Comparison of ENCODE assay signal across 9 cellular contexts in genomic region chr4:108166038-108166437, GRCh38. TPM values are rescaled to one million over a fixed set of nuclear protein-coding genes. Genes with fewer than 3 reads are reported as not detected.
DNase-seq lines count a peak whose midpoint lies in the region; ATAC-seq and TF ChIP-seq lines count a peak whose summit lies in the region.
"Had no signal": no experiment of that assay in that cellular context is flagged by ENCODE, and none has a peak within 500 bp of the region (broad histone marks: within the 10 kb centered on the region; RNA-seq: fewer than 3 reads in every experiment).

No MANE protein-coding gene starts in this region.

- CTCF ChIA-PET in activated CD4-positive, alpha-beta T cell treated with anti-CD3 and anti-CD28 coated beads, Interleukin-2, amount 10 ng/mL, durations not matched to agents 7 days and 5 days (lab: Charles Lee), result no interaction called here

- peak; percentile 83 for DNase-seq in activated CD4-positive, alpha-beta T cell treated with anti-CD3 and anti-CD28 coated beads, Interleukin-2, amount 10 ng/mL, durations not matched to agents 7 days and 5 days
- DNase-seq in epithelial cell of proximal tubule (ENCODE audit: low read depth) (no peak), cerebellar nuclear complex (lab: John Stamatoyannopoulos, UW) (no peak), NCI-H1048 (lab: John Stamatoyannopoulos, UW) (no peak)
- peak; percentile 27 to 31 for DNase-seq in stimulated activated CD4-positive, alpha-beta T cell treated with anti-CD3 and anti-CD28 coated beads, Interleukin-2, amount 100 ng/mL, for 48 hours

- peak overlapping the region; percentile 77 for H3K4me3 ChIP-seq in HUES64 (ENCODE audit: low read length)
- peak overlapping the region; percentile 68 for H3K4me3 ChIP-seq in epithelial cell of proximal tubule (ENCODE audit: low read depth, low read length)

- peak overlapping the region; percentile 90 for H3K27ac Mint-ChIP-seq in activated CD4-positive, alpha-beta T cell treated with anti-CD3 and anti-CD28 coated beads, Interleukin-2, amount 10 ng/mL, durations not matched to agents 7 days and 5 days

- no peak for TF ChIP-seq CTCF in epithelial cell of proximal tubule (conservative IDR thresholded peaks at IDR 0.05; ENCODE audit: low read depth, low read length)

- ATAC-seq in HG02642 (IDR thresholded peaks at IDR 0.05; ENCODE audit: poor library complexity, unreplicated experiment) (no peak), HG03280 (IDR thresholded peaks at IDR 0.05; ENCODE audit: unreplicated experiment) (no peak)

- H3K4me1 Mint-ChIP-seq in activated CD4-positive, alpha-beta T cell treated with anti-CD3 and anti-CD28 coated beads, Interleukin-2, amount 10 ng/mL, durations not matched to agents 7 days and 5 days, result peaks cover 31% of the 10 kb centered on the region

- peaks cover 16% of the 10 kb centered on the region for H3K27me3 Mint-ChIP-seq in activated CD4-positive, alpha-beta T cell treated with anti-CD3 and anti-CD28 coated beads, Interleukin-2, amount 10 ng/mL, durations not matched to agents 7 days and 5 days

- no peak overlapping the region for H3K27ac ChIP-seq in HUES64 (ENCODE audit: low read depth, low read length)

- peaks cover 7% of the 10 kb centered on the region; the same call in 1 of the 2 replicates for H3K36me3 ChIP-seq in HUES64 (ENCODE audit: insufficient read depth, low read length)
- H3K36me3 ChIP-seq: adrenal gland had no signal

- POLR2A ChIA-PET in activated CD4-positive, alpha-beta T cell treated with anti-CD3 and anti-CD28 coated beads, Interleukin-2, amount 10 ng/mL, durations not matched to agents 7 days and 5 days (lab: Charles Lee), result interaction anchor here (0.7 to 1.0 kb wide), 3 partner anchors 23 to 136 kb away, joined by 3 read pairs; no protein-coding TSS in a partner anchor

- H3K9me3 ChIP-seq in HUES64 (ENCODE audit: insufficient read depth, low read depth, low read length), result no peaks in the 10 kb centered on the region
- H3K9me3 ChIP-seq: adrenal gland had no signal

- H3K4me1 ChIP-seq in HUES64 (ENCODE audit: insufficient read depth, low read length), result peaks cover 38% of the 10 kb centered on the region

- H3K9me3 Mint-ChIP-seq in activated CD4-positive, alpha-beta T cell treated with anti-CD3 and anti-CD28 coated beads, Interleukin-2, amount 10 ng/mL, durations not matched to agents 7 days and 5 days, result no peaks in the 10 kb centered on the region

- 12% methylated on average over 8 of the region's 12 CpGs for WGBS in HUES64

- peaks cover 56% of the 10 kb centered on the region for H3K36me3 Mint-ChIP-seq in activated CD4-positive, alpha-beta T cell treated with anti-CD3 and anti-CD28 coated beads, Interleukin-2, amount 10 ng/mL, durations not matched to agents 7 days and 5 days (ENCODE audit: low read depth)

- peaks cover 88% of the 10 kb centered on the region for H3K27me3 ChIP-seq in HUES64 (ENCODE audit: insufficient read depth, low read length)

- H3K4me3 Mint-ChIP-seq in activated CD4-positive, alpha-beta T cell treated with anti-CD3 and anti-CD28 coated beads, Interleukin-2, amount 10 ng/mL, durations not matched to agents 7 days and 5 days, result peak overlapping the region; percentile 88

- no peak overlapping the region for H3K9ac ChIP-seq in HUES64 (ENCODE audit: low read depth, low read length)

RNA-seq across cellular contexts. Expression of gene LEF1, which starts 2.7 kb away (rescaled TPM):
- polyA plus RNA-seq in HUES64 (2013, experiment 1 of 2), result 18.5 TPM
- 24.4 TPM for polyA plus RNA-seq in HUES64 (2013, experiment 2 of 2)
- 100 to 1,000 TPM; 386 to 498 TPM for total RNA-seq in activated CD4-positive, alpha-beta T cell treated with anti-CD3 and anti-CD28 coated beads, Interleukin-2, amount 10 ng/mL, durations not matched to agents 7 days and 5 days
- 1.2 and 4.2 TPM in 2 replicates for total RNA-seq in epithelial cell of proximal tubule

Comparison
In these comparisons a context has a peak if more than half of its experiments do, and no peak if none do; other contexts are left out.
1. DNase-seq: peak in activated CD4-positive, alpha-beta T cell treated with anti-CD3 and anti-CD28 coated beads, Interleukin-2, amount 10 ng/mL, durations not matched to agents 7 days and 5 days (single experiment) and stimulated activated CD4-positive, alpha-beta T cell treated with anti-CD3 and anti-CD28 coated beads, Interleukin-2, amount 100 ng/mL, for 48 hours (2 of 2); none in epithelial cell of proximal tubule (single experiment), cerebellar nuclear complex (0 of 2) and NCI-H1048 (single experiment).
2. RNA of gene LEF1, which starts 2.7 kb away (total RNA-seq): 386 to 498 TPM in activated CD4-positive, alpha-beta T cell treated with anti-CD3 and anti-CD28 coated beads, Interleukin-2, amount 10 ng/mL, durations not matched to agents 7 days and 5 days; 1.2 to 4.2 TPM in epithelial cell of proximal tubule; every median in the first group is over 10 times any median in the second.